Comparison of ENCODE assay signal across 20 cellular contexts in genomic region chr18:70249118-70249517, GRCh38. TPM values are rescaled to one million over a fixed set of nuclear protein-coding genes. Genes with fewer than 3 reads are reported as not detected.
DNase-seq lines count a peak whose midpoint lies in the region; ATAC-seq and TF ChIP-seq lines count a peak whose summit lies in the region.
"Had no signal": no experiment of that assay in that cellular context is flagged by ENCODE, and none has a peak within 500 bp of the region (broad histone marks: within the 10 kb centered on the region; RNA-seq: fewer than 3 reads in every experiment).

No MANE protein-coding gene starts in this region.

- H3K4me3 Mint-ChIP-seq in chondrocyte (ENCODE audit: unreplicated experiment): no peak overlapping the region
- H3K4me3 Mint-ChIP-seq: activated B cell treated with CpG ODN at 0.5 μM for 24 hours, CD14-positive monocyte had no signal

- no peaks in the 10 kb centered on the region for H3K27me3 ChIP-seq in colonic mucosa
- H3K27me3 ChIP-seq: esophagus squamous epithelium, pancreas, tibial nerve had no signal

- TF ChIP-seq CTCF in chondrocyte (IDR thresholded peaks at IDR 0.05) (no peak), colonic mucosa (IDR thresholded peaks at IDR 0.05) (no peak)

- ATAC-seq in HG02759 (IDR thresholded peaks at IDR 0.05; ENCODE audit: unreplicated experiment): no peak
- ATAC-seq: left lobe of liver, pancreas had no signal

- H3K9me3 ChIP-seq in colonic mucosa: no peaks in the 10 kb centered on the region
- H3K9me3 ChIP-seq: esophagus squamous epithelium, pancreas had no signal

- DNase-seq in EL (peak; percentile 64), MV-4-11 (lab: John Stamatoyannopoulos, UW) (peak; percentile 79), chondrocyte (ENCODE audit: low spot score) (no peak), myocyte (ENCODE audit: low read depth) (peak; percentile 18), NCI-H128 (lab: John Stamatoyannopoulos, UW; ENCODE audit: unreplicated experiment) (no peak), colonic mucosa (no peak)
- no peak for DNase-seq in stimulated activated naive CD4-positive, alpha-beta T cell (lab: John Stamatoyannopoulos, UW)
- DNase-seq: activated B cell treated with CpG ODN at 0.5 μM for 24 hours, activated gamma-delta T cell, anterior cingulate cortex, esophagus squamous epithelium, NCI-H1417, NCI-H2171 treated with DMSO at 0.1 percent for 48 hours, pancreas, small intestine had no signal

- H3K36me3 Mint-ChIP-seq in chondrocyte (ENCODE audit: low read depth): no peaks in the 10 kb centered on the region
- H3K36me3 Mint-ChIP-seq: CD14-positive monocyte had no signal

- H3K4me1 Mint-ChIP-seq in chondrocyte (ENCODE audit: low read depth): peaks cover 36% of the 10 kb centered on the region
- H3K4me1 Mint-ChIP-seq: activated B cell treated with CpG ODN at 0.5 μM for 24 hours, CD14-positive monocyte had no signal

- intact Hi-C loops in colonic mucosa (cut with DNase I): no loop called here

- no peak overlapping the region for H3K9ac ChIP-seq in colonic mucosa (ENCODE audit: low read depth in 2 of 2, low read length in 2 of 2)

- no peaks in the 10 kb centered on the region for H3K9me3 Mint-ChIP-seq in chondrocyte (ENCODE audit: low read depth)
- H3K9me3 Mint-ChIP-seq: activated B cell treated with CpG ODN at 0.5 μM for 24 hours had no signal

- no peak overlapping the region for H3K4me3 ChIP-seq in colonic mucosa
- H3K4me3 ChIP-seq: esophagus squamous epithelium, pancreas, tibial nerve had no signal

- peak overlapping the region; percentile 1 for H3K27ac Mint-ChIP-seq in chondrocyte (ENCODE audit: unreplicated experiment)
- H3K27ac Mint-ChIP-seq: activated B cell treated with CpG ODN at 0.5 μM for 24 hours had no signal

- H3K27ac ChIP-seq in colonic mucosa: no peak overlapping the region
- H3K27ac ChIP-seq: esophagus squamous epithelium, pancreas, RWPE1, tibial nerve had no signal

- H3K27me3 Mint-ChIP-seq in chondrocyte (ENCODE audit: low read depth): no peaks in the 10 kb centered on the region
- H3K27me3 Mint-ChIP-seq: activated B cell treated with CpG ODN at 0.5 μM for 24 hours had no signal

- H3K36me3 ChIP-seq in colonic mucosa: no peaks in the 10 kb centered on the region
- H3K36me3 ChIP-seq: esophagus squamous epithelium, pancreas, tibial nerve had no signal

- no peaks in the 10 kb centered on the region for H3K4me1 ChIP-seq in colonic mucosa
- H3K4me1 ChIP-seq: esophagus squamous epithelium, pancreas had no signal

RNA-seq across cellular contexts. Expression of gene SOCS6, which starts 39.7 kb away (rescaled TPM):
- total RNA-seq in chondrocyte (16.4 to 18.5 TPM (median 17.3 TPM) in 3 replicates), myocyte (23.6 and 24.1 TPM in 2 replicates), colonic mucosa (10 to 100 TPM; 34.2 to 54.8 TPM)
- 8.1 TPM for polyA plus RNA-seq in myocyte (2012)

RNA-seq across cellular contexts. Expression of gene RTTN, which starts 43.6 kb away (rescaled TPM):
- total RNA-seq in chondrocyte: 4.8 to 14.4 TPM (median 6.6 TPM) in 3 replicates
- total RNA-seq in myocyte: 9.4 and 16.2 TPM in 2 replicates
- polyA plus RNA-seq in myocyte (2012): 4.4 TPM
- 10 to 100 TPM in 1 of 2 donors, 1 to 10 TPM in 1; 6.5 to 16.7 TPM for total RNA-seq in colonic mucosa

Comparison
In these comparisons a context has a peak if more than half of its experiments do, and no peak if none do; other contexts are left out.
1. DNase-seq: peak in EL (single experiment), MV-4-11 (single experiment) and myocyte (single experiment); none in chondrocyte (single experiment), NCI-H128 (single experiment), colonic mucosa (single experiment) and stimulated activated naive CD4-positive, alpha-beta T cell (0 of 6).